11 cellular contexts compared by ENCODE assay signal in genomic region chr6:169213814-169214520, GRCh38. TPM values are rescaled to one million over a fixed set of nuclear protein-coding genes. Genes with fewer than 3 reads are reported as not detected.
DNase-seq lines count a peak whose midpoint lies in the region; ATAC-seq and TF ChIP-seq lines count a peak whose summit lies in the region.
"Had no signal": no experiment of that assay in that cellular context is flagged by ENCODE, and none has a peak within 500 bp of the region (broad histone marks: within the 10 kb centered on the region; RNA-seq: fewer than 3 reads in every experiment).

No MANE protein-coding gene starts in this region.

- no peaks in the 10 kb centered on the region for H3K27me3 ChIP-seq in heart right ventricle
- H3K27me3 ChIP-seq in ovary, result no peaks in the 10 kb centered on the region

- no peak for TF ChIP-seq CTCF in heart right ventricle (IDR thresholded peaks at IDR 0.05)
- no peak for TF ChIP-seq CTCF in ovary (IDR thresholded peaks at IDR 0.05)

- H3K4me3 ChIP-seq in heart right ventricle, result peak overlapping the region in 4 of 10 donors; percentile 37 to 58 (median 50)
- H3K4me3 ChIP-seq in ovary, result no peak overlapping the region

- ATAC-seq in heart right ventricle (peak in 3 of 8 donors; percentile 1 to 12 (median 10)), Right ventricle myocardium inferior (no peak), esophagus mucosa (peak; percentile 21), HG02678 (IDR thresholded peaks at IDR 0.05; ENCODE audit: unreplicated experiment) (no peak), GM21529 (IDR thresholded peaks at IDR 0.05; ENCODE audit: unreplicated experiment) (no peak), HG02610 (IDR thresholded peaks at IDR 0.05; ENCODE audit: unreplicated experiment) (no peak)

- no peaks in the 10 kb centered on the region for H3K9me3 ChIP-seq in heart right ventricle
- no peaks in the 10 kb centered on the region for H3K9me3 ChIP-seq in ovary

- H3K4me1 ChIP-seq in heart right ventricle, result peaks cover 0 to 28% (median 10%) of the 10 kb centered on the region in 9 donors
- peaks cover 15% of the 10 kb centered on the region for H3K4me1 ChIP-seq in ovary (ENCODE audit: insufficient read depth)

- H3K36me3 ChIP-seq in heart right ventricle (peaks cover 0 to 19% (median 7%) of the 10 kb centered on the region in 9 donors), ovary (no peaks in the 10 kb centered on the region)

- intact Hi-C loops in heart right ventricle (cut with DNase I) (loop anchor here in 1 of 10 donors (10.0 kb wide), 1 partner anchor 1341 kb away; the partner anchor contains the start of genes PSMB1 and TBP), Right ventricle myocardium inferior (cut with DNase I) (no loop called here), ovary (cut with DNase I) (no loop called here)

- TF ChIP-seq EP300 in ovary (IDR thresholded peaks at IDR 0.05), result no peak

- H3K27ac ChIP-seq in heart right ventricle (peak overlapping the region; percentile 51 to 91 (median 87)), ovary (peak overlapping the region; percentile 87 to 96)

- TF ChIP-seq POLR2A in ovary (IDR thresholded peaks at IDR 0.05), result no peak

- no peak for DNase-seq in heart right ventricle
- no peak for DNase-seq in Right ventricle myocardium inferior (ENCODE audit: missing footprints)
- peak in 4 of 5 donors; percentile 47 to 67 (median 62) for DNase-seq in ovary
- no peak for DNase-seq in NCI-H2196 (lab: John Stamatoyannopoulos, UW; ENCODE audit: unreplicated experiment)
- DNase-seq: activated CD8-positive, alpha-beta T cell treated with anti-CD3 and anti-CD28 coated beads, Interleukin-2, amount 10 ng/mL, durations not matched to agents 7 days and 5 days; immature natural killer cell; stimulated activated CD4-positive, alpha-beta T cell treated with anti-CD3 and anti-CD28 coated beads, Interleukin-4, amount 100 ng/mL, for 4 hours had no signal

- WGBS in heart right ventricle, 2 donors, result 92 to 94% methylated on average over 27 of the region's 27 CpGs
- WGBS in ovary, 3 donors, result 93 to 96% (median 93%) methylated on average over 27 of the region's 27 CpGs

RNA-seq across cellular contexts. Expression of gene THBS2, which starts 39.7 kb away (rescaled TPM):
- 10 to 100 TPM in 5 of 10 donors, 1 to 10 TPM in 5; 6.0 to 45.9 (median 10.7) TPM for total RNA-seq in heart right ventricle
- 10 to 100 TPM in 1 of 2 donors, 1 to 10 TPM in 1; 5.2 to 13.6 TPM for polyA plus RNA-seq in heart right ventricle
- 10.6 TPM for total RNA-seq in Right ventricle myocardium inferior
- total RNA-seq in esophagus mucosa, result 50.0 TPM
- 100 to 1,000 TPM in 1 of 7 donors, 10 to 100 TPM in 6; 38.0 to 151 (median 72.8) TPM for total RNA-seq in ovary
- polyA plus RNA-seq in ovary, result 10 to 100 TPM; 26.5 to 65.3 TPM
- total RNA-seq: activated CD8-positive, alpha-beta T cell treated with anti-CD3 and anti-CD28 coated beads, Interleukin-2, amount 10 ng/mL, durations not matched to agents 7 days and 5 days had no signal

Comparison
In these comparisons a context has a peak if more than half of its experiments do, and no peak if none do; other contexts are left out.
1. DNase-seq: peak in ovary (4 of 5); none in heart right ventricle (0 of 2), Right ventricle myocardium inferior (single experiment) and NCI-H2196 (single experiment).